9 cellular contexts compared by ENCODE assay signal in genomic region chr1:161216945-161217712, GRCh38. TPM values are rescaled to one million over a fixed set of nuclear protein-coding genes. Genes with fewer than 3 reads are reported as not detected.
A peak's percentile ranks its signal among the peaks of the same experiment; 100 is the strongest.
DNase-seq lines count a peak whose midpoint lies in the region; ATAC-seq and FAIRE-seq lines count a peak whose summit lies in the region.
"Had no signal": no experiment of that assay in that cellular context is flagged by ENCODE, and none has a peak within 500 bp of the region (broad histone marks: within the 10 kb centered on the region; RNA-seq: fewer than 3 reads in every experiment).

No MANE protein-coding gene starts in this region.

- intact Hi-C loops in sciatic nerve (cut with DNase I), result no loop called here

- no peak for DNase-seq in activated CD4-positive, CD25-positive, alpha-beta regulatory T cell treated with anti-CD3 and anti-CD28 coated beads, Interleukin-2, amount 50 U/mL, for 72 hours
- DNase-seq in RCC 7860 (ENCODE audit: low spot score), result peak; percentile 89
- DNase-seq in fibroblast of peridontal ligament (ENCODE audit: extremely low read depth), result peak; percentile 83
- DNase-seq in sciatic nerve (ENCODE audit: low spot score), result no peak
- DNase-seq in NCI-H345 (lab: John Stamatoyannopoulos, UW), result no peak
- DNase-seq in NCI-H1105 treated with DMSO at 0.1 percent for 48 hours (lab: John Stamatoyannopoulos, UW), result no peak

- ATAC-seq in activated CD4-positive, CD25-positive, alpha-beta regulatory T cell treated with anti-CD3 and anti-CD28 coated beads, Interleukin-2, amount 50 U/mL, for 24 hours, result peak; percentile 54 to 57
- ATAC-seq in HG02884 (IDR thresholded peaks at IDR 0.05; ENCODE audit: unreplicated experiment), result peak; percentile 60
- peak; percentile 72 for ATAC-seq in sciatic nerve

- FAIRE-seq in RCC 7860 (lab: Jason Lieb, UNC), result peak; percentile 90
- FAIRE-seq: A204.1 had no signal

RNA-seq across cellular contexts. Expression of gene FCER1G, which starts 2.0 kb away (rescaled TPM):
- total RNA-seq in sciatic nerve, result 43.9 TPM

RNA-seq across cellular contexts. Expression of gene APOA2, which starts 6.3 kb away (rescaled TPM):
- total RNA-seq in sciatic nerve, result not detected

RNA-seq across cellular contexts. Expression of gene TOMM40L, which starts 8.7 kb away (rescaled TPM):
- 11.0 TPM for total RNA-seq in sciatic nerve

RNA-seq across cellular contexts. Expression of gene NDUFS2, which starts 15.0 kb away (rescaled TPM):
- total RNA-seq in sciatic nerve, result 76.5 TPM

RNA-seq across cellular contexts. Expression of gene ADAMTS4, which starts 18.3 kb away (rescaled TPM):
- 75.9 TPM for total RNA-seq in sciatic nerve

Comparison
In these comparisons a context has a peak if more than half of its experiments do, and no peak if none do; other contexts are left out.
1. DNase-seq: peak in RCC 7860 (single experiment) and fibroblast of peridontal ligament (single experiment); none in activated CD4-positive, CD25-positive, alpha-beta regulatory T cell treated with anti-CD3 and anti-CD28 coated beads, Interleukin-2, amount 50 U/mL, for 72 hours (single experiment), sciatic nerve (single experiment), NCI-H345 (single experiment) and NCI-H1105 treated with DMSO at 0.1 percent for 48 hours (single experiment).
2. Peak in every context shown above with its lines, with median percentiles within 50 percentile points of each other: ATAC-seq.